Comparison of ENCODE assay signal across 13 cellular contexts in genomic region chr1:230126529-230127104, GRCh38. TPM values are rescaled to one million over a fixed set of nuclear protein-coding genes. Genes with fewer than 3 reads are reported as not detected.
DNase-seq lines count a peak whose midpoint lies in the region; ATAC-seq and TF ChIP-seq lines count a peak whose summit lies in the region.
"Had no signal": no experiment of that assay in that cellular context is flagged by ENCODE, and none has a peak within 500 bp of the region (broad histone marks: within the 10 kb centered on the region; RNA-seq: fewer than 3 reads in every experiment).

No MANE protein-coding gene starts in this region.

- H3K27ac Mint-ChIP-seq in activated CD8-positive, alpha-beta memory T cell treated with anti-CD3 and anti-CD28 coated beads, Interleukin-2, amount 10 ng/mL, durations not matched to agents 7 days and 5 days: peak overlapping the region; percentile 86
- peak overlapping the region; percentile 18 to 87 (median 70) for H3K27ac Mint-ChIP-seq in brain
- H3K27ac Mint-ChIP-seq in osteocyte (ENCODE audit: unreplicated experiment): peak overlapping the region; percentile 80

- peak overlapping the region; percentile 89 for H3K27ac ChIP-seq in KOPT-K1 (ENCODE audit: low read depth, low read length, poor library complexity, severe bottlenecking)
- H3K27ac ChIP-seq: body of pancreas had no signal

- no peak for ATAC-seq in activated CD8-positive, alpha-beta memory T cell treated with anti-CD3 and anti-CD28 coated beads, Interleukin-2, amount 10 ng/mL, durations not matched to agents 7 days and 5 days
- ATAC-seq: body of pancreas had no signal

- peaks cover 7% of the 10 kb centered on the region for H3K27me3 Mint-ChIP-seq in activated CD8-positive, alpha-beta memory T cell treated with anti-CD3 and anti-CD28 coated beads, Interleukin-2, amount 10 ng/mL, durations not matched to agents 7 days and 5 days
- peaks cover 5% of the 10 kb centered on the region for H3K27me3 Mint-ChIP-seq in brain
- H3K27me3 Mint-ChIP-seq in osteocyte (ENCODE audit: unreplicated experiment): no peaks in the 10 kb centered on the region

- DNase-seq in activated CD8-positive, alpha-beta memory T cell treated with anti-CD3 and anti-CD28 coated beads, Interleukin-2, amount 10 ng/mL, durations not matched to agents 7 days and 5 days: no peak
- DNase-seq in activated CD8-positive, alpha-beta memory T cell treated with anti-CD3 and anti-CD28 coated beads for 24 hours: no peak
- DNase-seq in osteocyte (ENCODE audit: extremely low spot score, unreplicated experiment) (no peak), NK-92 (lab: John Stamatoyannopoulos, UW; ENCODE audit: unreplicated experiment) (no peak), NCI-H524 treated with DMSO at 0.1 percent for 48 hours (lab: John Stamatoyannopoulos, UW) (no peak)
- DNase-seq in stimulated activated CD4-positive, alpha-beta T cell treated with anti-CD3 and anti-CD28 coated beads, Interleukin-15, amount 100 ng/mL, for 24 hours: no peak
- DNase-seq: body of pancreas, DMS53, foreskin melanocyte, Kasumi-1, NCI-H774 had no signal

- TF ChIP-seq CTCF in brain (conservative IDR thresholded peaks at IDR 0.05) (no peak), osteocyte (IDR thresholded peaks at IDR 0.05) (no peak)

- no peaks in the 10 kb centered on the region for H3K9me3 ChIP-seq in KOPT-K1 (ENCODE audit: insufficient read depth, low read length, poor library complexity, severe bottlenecking)
- H3K9me3 ChIP-seq: body of pancreas had no signal

- no peaks in the 10 kb centered on the region for H3K9me3 Mint-ChIP-seq in activated CD8-positive, alpha-beta memory T cell treated with anti-CD3 and anti-CD28 coated beads, Interleukin-2, amount 10 ng/mL, durations not matched to agents 7 days and 5 days (ENCODE audit: low read depth)
- H3K9me3 Mint-ChIP-seq in brain (no peaks in the 10 kb centered on the region), osteocyte (ENCODE audit: unreplicated experiment) (no peaks in the 10 kb centered on the region)

- CTCF ChIA-PET in activated CD8-positive, alpha-beta memory T cell treated with anti-CD3 and anti-CD28 coated beads, Interleukin-2, amount 10 ng/mL, durations not matched to agents 7 days and 5 days (lab: Charles Lee): no interaction called here

- H3K4me3 Mint-ChIP-seq in activated CD8-positive, alpha-beta memory T cell treated with anti-CD3 and anti-CD28 coated beads, Interleukin-2, amount 10 ng/mL, durations not matched to agents 7 days and 5 days: peak overlapping the region; percentile 16
- H3K4me3 Mint-ChIP-seq in brain: no peak overlapping the region
- no peak overlapping the region for H3K4me3 Mint-ChIP-seq in osteocyte (ENCODE audit: unreplicated experiment)

- H3K36me3 ChIP-seq in KOPT-K1 (ENCODE audit: insufficient read depth, low read length): peaks cover 17% of the 10 kb centered on the region

- peaks cover 5% of the 10 kb centered on the region for H3K36me3 Mint-ChIP-seq in activated CD8-positive, alpha-beta memory T cell treated with anti-CD3 and anti-CD28 coated beads, Interleukin-2, amount 10 ng/mL, durations not matched to agents 7 days and 5 days
- H3K36me3 Mint-ChIP-seq in brain (peaks cover 4% of the 10 kb centered on the region), osteocyte (ENCODE audit: unreplicated experiment) (peaks cover 1% of the 10 kb centered on the region)

- peaks cover 64% of the 10 kb centered on the region for H3K4me1 Mint-ChIP-seq in activated CD8-positive, alpha-beta memory T cell treated with anti-CD3 and anti-CD28 coated beads, Interleukin-2, amount 10 ng/mL, durations not matched to agents 7 days and 5 days
- peaks cover 91% of the 10 kb centered on the region for H3K4me1 Mint-ChIP-seq in brain
- H3K4me1 Mint-ChIP-seq in osteocyte (ENCODE audit: unreplicated experiment): peaks cover 71% of the 10 kb centered on the region

RNA-seq across cellular contexts. Expression of gene GALNT2, which starts 59.6 kb away (rescaled TPM):
- 10 to 100 TPM; 25.0 to 30.2 TPM for total RNA-seq in activated CD8-positive, alpha-beta memory T cell treated with anti-CD3 and anti-CD28 coated beads, Interleukin-2, amount 10 ng/mL, durations not matched to agents 7 days and 5 days
- 25.3 TPM for polyA plus RNA-seq in brain (ENCODE audit: insufficient read depth, low read depth, low replicate concordance)
- total RNA-seq in osteocyte: 149 TPM in 2 replicates
